8 cellular contexts compared by ENCODE assay signal in genomic region chr5:10701567-10702039, GRCh38. TPM values are rescaled to one million over a fixed set of nuclear protein-coding genes. Genes with fewer than 3 reads are reported as not detected.
DNase-seq lines count a peak whose midpoint lies in the region; ATAC-seq and TF ChIP-seq lines count a peak whose summit lies in the region.

No MANE protein-coding gene starts in this region.

- H3K27me3 Mint-ChIP-seq in stimulated activated naive B cell treated with anti-CD40 and anti-IgM and Interleukin-4, amounts not matched to agents 10 μg/mL and 1 μg/mL and 100 μg/mL, for 72 hours = no peaks in the 10 kb centered on the region

- H3K4me3 Mint-ChIP-seq in stimulated activated naive B cell treated with anti-CD40 and anti-IgM and Interleukin-4, amounts not matched to agents 10 μg/mL and 1 μg/mL and 100 μg/mL, for 72 hours = no peak overlapping the region

- H3K27ac ChIP-seq in C4-2B (peak overlapping the region; percentile 63; the same call in 1 of the 2 replicates), Peyer's patch (peak overlapping the region in 1 of 4 donors; percentile 18), coronary artery (peak overlapping the region; percentile 21 to 80), lung (ENCODE audit: low read depth in 1 of 2, low read length in 1 of 2) (peak overlapping the region; percentile 9 to 11)

- H3K4me1 Mint-ChIP-seq in stimulated activated naive B cell treated with anti-CD40 and anti-IgM and Interleukin-4, amounts not matched to agents 10 μg/mL and 1 μg/mL and 100 μg/mL, for 72 hours = peaks cover 41 to 73% of the 10 kb centered on the region in 2 donors

- H3K27me3 ChIP-seq in Peyer's patch (no peaks in the 10 kb centered on the region), lung (ENCODE audit: control insufficient read depth, insufficient read depth) (no peaks in the 10 kb centered on the region)

- TF ChIP-seq CTCF in C4-2B (conservative IDR thresholded peaks at IDR 0.05) (peak; percentile 79), Peyer's patch (IDR thresholded peaks at IDR 0.05) (peak in 5 of 6 experiments; percentile 27 to 74 (median 34)), coronary artery (IDR thresholded peaks at IDR 0.05) (peak; percentile 39), lung (IDR thresholded peaks at IDR 0.05; ENCODE audit: control extremely low read depth, extremely low read depth) (no peak)

- H3K27ac Mint-ChIP-seq in stimulated activated naive B cell treated with anti-CD40 and anti-IgM and Interleukin-4, amounts not matched to agents 10 μg/mL and 1 μg/mL and 100 μg/mL, for 72 hours = no peak overlapping the region

- WGBS in lung, 2 donors = 50 to 59% methylated on average over 6 of the region's 6 CpGs

- H3K4me1 ChIP-seq in Peyer's patch (peaks cover 0 to 20% (median 6%) of the 10 kb centered on the region in 4 donors), lung (ENCODE audit: control insufficient read depth in 2 of 2, insufficient read depth in 2 of 2, low read length in 2 of 2) (peaks cover 3 to 14% of the 10 kb centered on the region in 2 donors)

- ATAC-seq in lung (ENCODE audit: insufficient read depth, low FRiP score) (no peak), HG03469 (IDR thresholded peaks at IDR 0.05; ENCODE audit: unreplicated experiment) (no peak)
- no peak for ATAC-seq in stimulated activated naive B cell treated with anti-CD40 and anti-IgM and Interleukin-4, amounts not matched to agents 10 μg/mL and 1 μg/mL and 100 μg/mL, for 72 hours (replicated peaks)

- no peaks in the 10 kb centered on the region for H3K9me3 ChIP-seq in Peyer's patch
- no peaks in the 10 kb centered on the region for H3K9me3 ChIP-seq in lung (ENCODE audit: control insufficient read depth in 2 of 2, insufficient read depth in 1 of 2, low read length in 1 of 2)

- H3K9me3 Mint-ChIP-seq in stimulated activated naive B cell treated with anti-CD40 and anti-IgM and Interleukin-4, amounts not matched to agents 10 μg/mL and 1 μg/mL and 100 μg/mL, for 72 hours = peaks cover 0 to 2% of the 10 kb centered on the region in 2 donors

- DNase-seq in H4 (ENCODE audit: low spot score) (peak; percentile 61), Peyer's patch (no peak), coronary artery (ENCODE audit: low spot score) (no peak), lung (ENCODE audit: low spot score) (peak; percentile 36), NCI-H128 (lab: John Stamatoyannopoulos, UW; ENCODE audit: unreplicated experiment) (no peak)
- no peak for DNase-seq in stimulated activated naive B cell treated with anti-CD40 and anti-IgM and Interleukin-4, amounts not matched to agents 10 μg/mL and 1 μg/mL and 100 μg/mL, for 72 hours

- H3K36me3 Mint-ChIP-seq in stimulated activated naive B cell treated with anti-CD40 and anti-IgM and Interleukin-4, amounts not matched to agents 10 μg/mL and 1 μg/mL and 100 μg/mL, for 72 hours = peaks cover 30 to 35% of the 10 kb centered on the region in 2 donors

- H3K4me3 ChIP-seq in Peyer's patch (no peak overlapping the region), coronary artery (peak overlapping the region; percentile 37), lung (no peak overlapping the region)

- H3K36me3 ChIP-seq in Peyer's patch (no peaks in the 10 kb centered on the region), lung (ENCODE audit: control insufficient read depth in 2 of 2, insufficient read depth in 2 of 2, low read length in 2 of 2) (peaks cover 0 to 2% of the 10 kb centered on the region in 2 donors)

- no peak for TF ChIP-seq POLR2A in Peyer's patch (IDR thresholded peaks at IDR 0.05)

RNA-seq across cellular contexts. Expression of gene DAP, which starts 59.4 kb away (rescaled TPM):
- total RNA-seq in H4 (2014; rRNA removed; shearing (Covaris generic)) = 38.0 and 41.5 TPM in 2 replicates
- total RNA-seq in Peyer's patch (100 to 1,000 TPM in 2 of 4 donors, 10 to 100 TPM in 2; 52.0 to 138 (median 111) TPM), lung (100 to 1,000 TPM in 1 of 2 donors, 10 to 100 TPM in 1; 49.9 to 131 TPM)
- 10 to 100 TPM; 60.4 to 80.1 TPM for polyA plus RNA-seq in lung

Comparison
In these comparisons a context has a peak if more than half of its experiments do, and no peak if none do; other contexts are left out.
1. DNase-seq: peak in H4 (single experiment) and lung (single experiment); none in Peyer's patch (0 of 3), coronary artery (single experiment), stimulated activated naive B cell treated with anti-CD40 and anti-IgM and Interleukin-4, amounts not matched to agents 10 μg/mL and 1 μg/mL and 100 μg/mL, for 72 hours (single experiment) and NCI-H128 (single experiment).